In genomic region chr12:31785318-31785717, GRCh38 we compare ENCODE assay signal across 30 cellular contexts.
"Had no signal": no experiment of that assay in that cellular context is flagged by ENCODE, and none has a peak within 500 bp of the region (broad histone marks: within the 10 kb centered on the region; RNA-seq: fewer than 3 reads in every experiment).

No MANE protein-coding gene starts in this region.

- DNase-seq: colonic mucosa; effector CD8-positive, alpha-beta T cell; endodermal cell; foreskin fibroblast; gastrocnemius medialis; heart right ventricle; hippocampal formation; immature natural killer cell; islet precursor cell; mucosa of descending colon; naive B cell; right cardiac atrium; sigmoid colon; spleen; stimulated activated CD4-positive, alpha-beta T cell treated with anti-CD3 and anti-CD28 coated beads, Interleukin-4, amount 100 ng/mL, for 4 hours; stimulated activated naive CD8-positive, alpha-beta T cell treated with anti-CD3 and anti-CD28 coated beads, Interleukin-15, Interleukin-2, amounts not matched to agents 100 U/mL and 50 U/mL, for 24 hours; substantia nigra; testis; tibial artery had no signal

- H3K4me3 Mint-ChIP-seq: dendritic cell treated with granulocyte-macrophage colony-stimulating factor and Interleukin-4, amounts not matched to agents 40 ng/mL and 50 ng/mL, for 4 days; endodermal cell; immature natural killer cell; memory B cell; naive B cell; nephron; neural progenitor cell; stimulated activated memory B cell treated with anti-CD40 and anti-IgM and Interleukin-4, amounts not matched to agents 10 μg/mL and 1 μg/mL and 100 μg/mL, for 72 hours; type B pancreatic cell had no signal

- H3K4me3 ChIP-seq: colonic mucosa, gastrocnemius medialis, heart right ventricle, lung, mucosa of descending colon, neural progenitor cell, prostate gland, sigmoid colon, spleen, testis, tibial artery had no signal

- ATAC-seq: esophagus mucosa; gastrocnemius medialis; heart right ventricle; left lobe of liver; mucosa of descending colon; right cardiac atrium; stimulated activated memory B cell treated with anti-CD40 and anti-IgM and Interleukin-4, amounts not matched to agents 10 μg/mL and 1 μg/mL and 100 μg/mL, for 72 hours; stimulated activated naive CD8-positive, alpha-beta T cell treated with anti-CD3 and anti-CD28 coated beads, Interleukin-15, Interleukin-2, amounts not matched to agents 100 U/mL and 50 U/mL, for 24 hours had no signal

- H3K36me3 Mint-ChIP-seq: naive B cell, neural progenitor cell had no signal

- H3K9ac ChIP-seq: neural progenitor cell had no signal

- H3K27ac Mint-ChIP-seq: dendritic cell treated with granulocyte-macrophage colony-stimulating factor and Interleukin-4, amounts not matched to agents 40 ng/mL and 50 ng/mL, for 4 days; endodermal cell; immature natural killer cell; memory B cell; nephron; neural progenitor cell; stimulated activated memory B cell treated with anti-CD40 and anti-IgM and Interleukin-4, amounts not matched to agents 10 μg/mL and 1 μg/mL and 100 μg/mL, for 72 hours; type B pancreatic cell had no signal

- H3K27ac ChIP-seq: colonic mucosa, epithelial cell of prostate, gastrocnemius medialis, heart right ventricle, neural progenitor cell, prostate gland, sigmoid colon, spleen, testis, tibial artery had no signal

- H3K36me3 ChIP-seq: colonic mucosa, gastrocnemius medialis, heart right ventricle, neural progenitor cell, prostate gland, sigmoid colon, spleen, tibial artery had no signal

- H3K9me3 Mint-ChIP-seq: neural progenitor cell, type B pancreatic cell had no signal

- H3K4me1 ChIP-seq: colonic mucosa, gastrocnemius medialis, heart right ventricle, neural progenitor cell, prostate gland, sigmoid colon, tibial artery had no signal

- H3K4me2 ChIP-seq: neural progenitor cell had no signal

- H3K4me1 Mint-ChIP-seq: endodermal cell, neural progenitor cell had no signal

- H3K27me3 ChIP-seq: colonic mucosa, gastrocnemius medialis, heart right ventricle, neural progenitor cell, sigmoid colon, spleen, testis, tibial artery had no signal

- H3K9me3 ChIP-seq: colonic mucosa, gastrocnemius medialis, mucosa of descending colon, prostate gland, sigmoid colon, testis, tibial artery had no signal

- H2AFZ ChIP-seq: neural progenitor cell had no signal

- H3K27me3 Mint-ChIP-seq: dendritic cell treated with granulocyte-macrophage colony-stimulating factor and Interleukin-4, amounts not matched to agents 40 ng/mL and 50 ng/mL, for 4 days; memory B cell; naive B cell; stimulated activated memory B cell treated with anti-CD40 and anti-IgM and Interleukin-4, amounts not matched to agents 10 μg/mL and 1 μg/mL and 100 μg/mL, for 72 hours; type B pancreatic cell had no signal
